In the genomic region with DNA sequence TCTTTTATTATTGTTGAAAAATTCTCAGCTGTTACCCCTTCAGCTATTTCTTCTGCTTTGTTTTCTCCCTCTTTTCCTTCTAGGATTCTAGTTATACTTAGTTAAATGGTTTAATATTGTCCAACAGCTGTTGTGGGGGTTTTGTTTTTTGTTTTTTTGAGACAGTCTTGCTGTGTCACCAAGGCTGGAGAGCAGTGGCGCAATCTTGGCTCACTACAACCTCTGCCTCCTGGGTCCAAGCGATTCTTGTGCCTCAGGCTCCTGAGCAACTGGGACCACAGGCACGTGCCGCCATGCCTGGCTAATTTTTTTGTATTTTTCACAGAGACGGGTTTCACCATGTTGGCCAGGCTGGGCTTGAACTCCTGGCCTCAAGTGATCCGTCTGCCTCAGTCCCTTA, we compare ENCODE assay signal across 12 cellular contexts.
"Had no signal": no experiment of that assay in that cellular context is flagged by ENCODE, and none has a peak within 500 bp of the region (broad histone marks: within the 10 kb centered on the region; RNA-seq: fewer than 3 reads in every experiment).

No MANE protein-coding gene starts in this region.

- H3K4me3 Mint-ChIP-seq: activated CD4-positive, alpha-beta T cell treated with anti-CD3 and anti-CD28 coated beads for 36 hours; brain; neural crest cell; T-cell had no signal

- H3K9me3 ChIP-seq: transverse colon had no signal

- H3K9me3 Mint-ChIP-seq: neural crest cell, T-cell had no signal

- DNase-seq: activated CD4-positive, alpha-beta T cell treated with anti-CD3 and anti-CD28 coated beads for 36 hours; activated gamma-delta T cell treated with Interleukin-2 at 50 U/mL for 16 hours; activated T-cell treated with anti-CD3 and anti-CD28 coated beads for 4 hours; cerebellar nuclear complex; foreskin keratinocyte; left colon; T-cell; transverse colon; WERI-Rb-1 had no signal

- H3K27me3 Mint-ChIP-seq: activated CD4-positive, alpha-beta T cell treated with anti-CD3 and anti-CD28 coated beads for 36 hours; brain; T-cell had no signal

- H3K27ac Mint-ChIP-seq: T-cell had no signal

- H3K27ac ChIP-seq: foreskin keratinocyte, transverse colon, WERI-Rb-1 had no signal

- ATAC-seq: activated CD4-positive, alpha-beta T cell treated with anti-CD3 and anti-CD28 coated beads for 36 hours; esophagus mucosa; foreskin keratinocyte; left colon; T-cell had no signal

- H3K27me3 ChIP-seq: foreskin keratinocyte, transverse colon had no signal
